Comparison of ENCODE assay signal across 20 cellular contexts in genomic region chr1:187685338-187685737, GRCh38.
A peak's percentile ranks its signal among the peaks of the same experiment; 100 is the strongest.
DNase-seq lines count a peak whose midpoint lies in the region; ATAC-seq, FAIRE-seq and TF ChIP-seq lines count a peak whose summit lies in the region.
"Had no signal": no experiment of that assay in that cellular context is flagged by ENCODE, and none has a peak within 500 bp of the region (broad histone marks: within the 10 kb centered on the region; RNA-seq: fewer than 3 reads in every experiment).

No MANE protein-coding gene starts in this region.

- peaks cover 3% of the 10 kb centered on the region for H3K9me3 Mint-ChIP-seq in activated CD8-positive, alpha-beta T cell treated with anti-CD3 and anti-CD28 coated beads for 36 hours
- H3K9me3 Mint-ChIP-seq: activated naive CD8-positive, alpha-beta T cell treated with anti-CD3 and anti-CD28 coated beads, Interleukin-2, amount 10 ng/mL, durations not matched to agents 7 days and 5 days had no signal

- no peaks in the 10 kb centered on the region for H3K36me3 ChIP-seq in RWPE2 (ENCODE audit: low read depth)
- no peaks in the 10 kb centered on the region for H3K36me3 ChIP-seq in fibroblast of lung (ENCODE audit: control insufficient read depth, insufficient read depth, low read length)
- H3K36me3 ChIP-seq: MG63, pancreas, spleen had no signal

- ATAC-seq in RWPE2 (ENCODE audit: low read depth): peak; percentile 92
- no peak for ATAC-seq in GM19397 (IDR thresholded peaks at IDR 0.05; ENCODE audit: unreplicated experiment)
- ATAC-seq in activated CD8-positive, alpha-beta T cell treated with anti-CD3 and anti-CD28 coated beads for 36 hours: no peak
- ATAC-seq: pancreas; stimulated activated naive CD8-positive, alpha-beta T cell treated with anti-CD3 and anti-CD28 coated beads, Interleukin-15, Interleukin-2, amounts not matched to agents 100 U/mL and 50 U/mL, for 24 hours had no signal

- no peak overlapping the region for H3K4me3 Mint-ChIP-seq in activated CD8-positive, alpha-beta T cell treated with anti-CD3 and anti-CD28 coated beads for 36 hours
- H3K4me3 Mint-ChIP-seq: activated naive CD8-positive, alpha-beta T cell treated with anti-CD3 and anti-CD28 coated beads, Interleukin-2, amount 10 ng/mL, durations not matched to agents 7 days and 5 days had no signal

- no peak overlapping the region for H3K4me2 ChIP-seq in fibroblast of lung (ENCODE audit: extremely low read depth, insufficient read depth, low read length)

- TF ChIP-seq CTCF in RWPE2 (IDR thresholded peaks at IDR 0.05; ENCODE audit: poor library complexity, severe bottlenecking) (no peak), fibroblast of lung (conservative IDR thresholded peaks at IDR 0.05 in 1 of 2, IDR thresholded peaks at IDR 0.05 in 1 of 2; ENCODE audit: low read depth in 1 of 2, low read length in 2 of 2) (no peak)
- TF ChIP-seq CTCF in activated CD8-positive, alpha-beta T cell treated with anti-CD3 and anti-CD28 coated beads for 36 hours (IDR thresholded peaks at IDR 0.05): no peak

- H3K36me3 Mint-ChIP-seq in activated CD8-positive, alpha-beta T cell treated with anti-CD3 and anti-CD28 coated beads for 36 hours (ENCODE audit: low read depth): no peaks in the 10 kb centered on the region
- H3K36me3 Mint-ChIP-seq: activated naive CD8-positive, alpha-beta T cell treated with anti-CD3 and anti-CD28 coated beads, Interleukin-2, amount 10 ng/mL, durations not matched to agents 7 days and 5 days had no signal

- no peaks in the 10 kb centered on the region for H3K27me3 Mint-ChIP-seq in activated CD8-positive, alpha-beta T cell treated with anti-CD3 and anti-CD28 coated beads for 36 hours
- H3K27me3 Mint-ChIP-seq: activated naive CD8-positive, alpha-beta T cell treated with anti-CD3 and anti-CD28 coated beads, Interleukin-2, amount 10 ng/mL, durations not matched to agents 7 days and 5 days had no signal

- POLR2A ChIA-PET in activated CD8-positive, alpha-beta T cell treated with anti-CD3 and anti-CD28 coated beads for 36 hours (lab: Charles Lee): no interaction called here

- intact Hi-C loops in activated CD8-positive, alpha-beta T cell treated with anti-CD3 and anti-CD28 coated beads for 36 hours (cut with micrococcal nuclease): no loop called here

- H3K27me3 ChIP-seq in RWPE2 (ENCODE audit: insufficient read depth, poor library complexity, severe bottlenecking) (no peaks in the 10 kb centered on the region), fibroblast of lung (ENCODE audit: control insufficient read depth, insufficient read depth, low read length) (no peaks in the 10 kb centered on the region)
- H3K27me3 ChIP-seq: MG63, spleen had no signal

- H3K4me1 Mint-ChIP-seq in activated CD8-positive, alpha-beta T cell treated with anti-CD3 and anti-CD28 coated beads for 36 hours (ENCODE audit: low read depth): no peaks in the 10 kb centered on the region
- H3K4me1 Mint-ChIP-seq: activated naive CD8-positive, alpha-beta T cell treated with anti-CD3 and anti-CD28 coated beads, Interleukin-2, amount 10 ng/mL, durations not matched to agents 7 days and 5 days had no signal

- H3K9me3 ChIP-seq in RWPE2 (ENCODE audit: severe bottlenecking) (no peaks in the 10 kb centered on the region), fibroblast of lung (ENCODE audit: control insufficient read depth, insufficient read depth, low read depth, low read length) (no peaks in the 10 kb centered on the region)
- H3K9me3 ChIP-seq: pancreas had no signal

- TF ChIP-seq POLR2A in H54 (IDR thresholded peaks at IDR 0.05; ENCODE audit: low read depth, low read length): no peak

- DNase-seq in H54 (ENCODE audit: insufficient read length, low spot score) (no peak), RWPE2 (ENCODE audit: low spot score) (no peak), fibroblast of lung (ENCODE audit: low read depth in 2 of 2) (peak; percentile 70 to 83), skeletal muscle cell (ENCODE audit: low read depth) (peak; percentile 74), NCI-H2196 (lab: John Stamatoyannopoulos, UW; ENCODE audit: unreplicated experiment) (no peak)
- no peak for DNase-seq in activated CD8-positive, alpha-beta T cell treated with anti-CD3 and anti-CD28 coated beads for 36 hours
- DNase-seq: activated naive CD8-positive, alpha-beta T cell treated with anti-CD3 and anti-CD28 coated beads, Interleukin-2, amount 10 ng/mL, durations not matched to agents 7 days and 5 days; activated T-cell treated with anti-CD3 and anti-CD28 coated beads, Interleukin-2, amount 50 U/mL, for 48 hours; DND-41; hypothalamus; MG63; NCI-H2029 treated with DMSO at 0.1 percent for 48 hours; NCI-H774; pancreas; Right ventricle myocardium superior; spleen; stimulated activated naive CD8-positive, alpha-beta T cell treated with anti-CD3 and anti-CD28 coated beads, Interleukin-15, Interleukin-2, amounts not matched to agents 100 U/mL and 50 U/mL, for 24 hours; T1000 had no signal

- H2AFZ ChIP-seq in fibroblast of lung (ENCODE audit: low read length): no peak overlapping the region

- H3K27ac ChIP-seq in RWPE2 (ENCODE audit: poor library complexity, severe bottlenecking): peak overlapping the region; percentile 40
- H3K27ac ChIP-seq in fibroblast of lung (ENCODE audit: insufficient read depth, low read length): no peak overlapping the region
- H3K27ac ChIP-seq: C4-2B, pancreas, spleen had no signal

- no peak overlapping the region for H3K9ac ChIP-seq in fibroblast of lung (ENCODE audit: insufficient read depth, low read length)

- no peak overlapping the region for H3K27ac Mint-ChIP-seq in activated CD8-positive, alpha-beta T cell treated with anti-CD3 and anti-CD28 coated beads for 36 hours
- H3K27ac Mint-ChIP-seq: activated naive CD8-positive, alpha-beta T cell treated with anti-CD3 and anti-CD28 coated beads, Interleukin-2, amount 10 ng/mL, durations not matched to agents 7 days and 5 days had no signal

- peak; percentile 66 for FAIRE-seq in H54 (lab: Jason Lieb, UNC)

- CTCF ChIA-PET in activated CD8-positive, alpha-beta T cell treated with anti-CD3 and anti-CD28 coated beads for 36 hours (lab: Charles Lee): no interaction called here

- no peaks in the 10 kb centered on the region for H4K20me1 ChIP-seq in fibroblast of lung (ENCODE audit: control insufficient read depth, extremely low read depth, insufficient read depth, low read length)

- H3K4me3 ChIP-seq in RWPE2 (ENCODE audit: severe bottlenecking): no peak overlapping the region
- H3K4me3 ChIP-seq in fibroblast of lung (replicated peaks in 1 of 4; ENCODE audit: control extremely low read depth in 1 of 4, insufficient read depth in 1 of 4, low read depth in 3 of 4, low read length in 4 of 4): no peak overlapping the region
- H3K4me3 ChIP-seq in skeletal muscle cell (ENCODE audit: low read depth, low read length): no peak overlapping the region
- H3K4me3 ChIP-seq: MG63, pancreas, spleen had no signal

- H3K4me1 ChIP-seq in RWPE2 (ENCODE audit: insufficient read depth, poor library complexity, severe bottlenecking) (peaks cover 27% of the 10 kb centered on the region), fibroblast of lung (ENCODE audit: control insufficient read depth, extremely low read depth, insufficient read depth, low read length) (no peaks in the 10 kb centered on the region)
- H3K4me1 ChIP-seq: spleen had no signal

- no peaks in the 10 kb centered on the region for H3K79me2 ChIP-seq in fibroblast of lung (ENCODE audit: control insufficient read depth, insufficient read depth, low read length)

Comparison
In these comparisons a context has a peak if more than half of its experiments do, and no peak if none do; other contexts are left out.
1. DNase-seq: peak in fibroblast of lung (2 of 2) and skeletal muscle cell (single experiment); none in H54 (single experiment), RWPE2 (single experiment), NCI-H2196 (single experiment) and activated CD8-positive, alpha-beta T cell treated with anti-CD3 and anti-CD28 coated beads for 36 hours (single experiment).